ENCODE assay signal across 22 cellular contexts in the genomic region with DNA sequence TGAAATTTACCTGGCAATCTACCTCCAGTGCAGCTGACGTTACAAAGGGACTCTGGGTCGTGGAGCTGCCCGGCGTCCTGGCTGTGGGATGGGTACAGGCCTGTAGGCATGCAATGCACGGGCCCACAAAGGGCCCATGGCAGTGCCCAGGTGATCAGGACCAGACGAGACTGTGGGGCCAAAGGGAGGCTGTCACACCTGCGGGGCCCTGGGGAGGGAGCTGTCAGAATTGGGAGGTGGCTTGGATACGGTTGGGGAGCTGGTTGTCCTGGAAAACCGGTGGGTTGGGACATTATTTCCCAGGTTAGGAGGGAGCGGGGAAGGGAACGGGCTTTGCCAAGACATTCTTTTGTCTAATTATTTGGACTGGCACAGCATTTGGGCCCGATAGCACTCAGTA.
"Had no signal": no experiment of that assay in that cellular context is flagged by ENCODE, and none has a peak within 500 bp of the region (broad histone marks: within the 10 kb centered on the region; RNA-seq: fewer than 3 reads in every experiment).

No MANE protein-coding gene starts in this region.

- H3K27me3 Mint-ChIP-seq: activated B cell treated with CpG ODN at 0.5 μM for 24 hours; activated CD4-positive, alpha-beta memory T cell treated with anti-CD3 and anti-CD28 coated beads, Interleukin-2, amount 10 ng/mL, durations not matched to agents 7 days and 5 days had no signal

- H3K4me3 ChIP-seq: breast epithelium, MG63, Peyer's patch had no signal

- H3K27ac ChIP-seq: breast epithelium, KMS-11, Peyer's patch, RWPE1 had no signal

- H3K4me1 ChIP-seq: breast epithelium, Peyer's patch had no signal

- DNase-seq: activated B cell treated with CpG ODN at 0.5 μM for 24 hours; activated CD4-positive, alpha-beta memory T cell treated with anti-CD3 and anti-CD28 coated beads, Interleukin-2, amount 10 ng/mL, durations not matched to agents 7 days and 5 days; activated CD4-positive, alpha-beta T cell treated with anti-CD3 and anti-CD28 coated beads for 36 hours; activated CD4-positive, alpha-beta T cell treated with anti-CD3 and anti-CD28 coated beads, Interleukin-2, amount 50 U/mL, for 1 hour; activated naive CD4-positive, alpha-beta T cell; activated T-cell treated with anti-CD3 and anti-CD28 coated beads, Interleukin-2, amount 50 U/mL, for 72 hours; MG63; MV-4-11; NCI-H1092 treated with DMSO at 0.1 percent for 48 hours; NCI-H1436; NCI-H187; NCI-H2081; NCI-H510A treated with DMSO at 0.1 percent for 48 hours; SHP77 treated with DMSO at 0.1 percent for 48 hours; T-helper 17 cell; T1000 had no signal

- H3K27ac Mint-ChIP-seq: activated B cell treated with CpG ODN at 0.5 μM for 24 hours; activated CD4-positive, alpha-beta memory T cell treated with anti-CD3 and anti-CD28 coated beads, Interleukin-2, amount 10 ng/mL, durations not matched to agents 7 days and 5 days; activated CD4-positive, alpha-beta T cell treated with anti-CD3 and anti-CD28 coated beads for 36 hours; activated naive CD4-positive, alpha-beta T cell treated with anti-CD3 and anti-CD28 coated beads, Interleukin-2, amount 50 U/mL, for 24 hours; activated T-cell treated with anti-CD3 and anti-CD28 coated beads, Interleukin-2, amount 50 U/mL, for 72 hours; activated T-helper 2 cell treated with anti-CD3 and anti-CD28 coated beads, Interferon-gamma antibody, Interleukin-2, Interleukin-4, amounts not matched to agents 10 μg/mL and 5 μg/mL and 100 μg/mL, durations not matched to agents 14 hours and 24 hours and 36 hours; T-helper 17 cell had no signal

- H3K4me3 Mint-ChIP-seq: activated B cell treated with CpG ODN at 0.5 μM for 24 hours; activated CD4-positive, alpha-beta memory T cell treated with anti-CD3 and anti-CD28 coated beads, Interleukin-2, amount 10 ng/mL, durations not matched to agents 7 days and 5 days; activated CD4-positive, alpha-beta T cell treated with anti-CD3 and anti-CD28 coated beads for 36 hours; activated naive CD4-positive, alpha-beta T cell treated with anti-CD3 and anti-CD28 coated beads, Interleukin-2, amount 50 U/mL, for 24 hours; activated T-cell treated with anti-CD3 and anti-CD28 coated beads, Interleukin-2, amount 50 U/mL, for 72 hours; T-helper 17 cell had no signal

- H3K4me1 Mint-ChIP-seq: activated B cell treated with CpG ODN at 0.5 μM for 24 hours; activated CD4-positive, alpha-beta memory T cell treated with anti-CD3 and anti-CD28 coated beads, Interleukin-2, amount 10 ng/mL, durations not matched to agents 7 days and 5 days; activated CD4-positive, alpha-beta T cell treated with anti-CD3 and anti-CD28 coated beads for 36 hours; activated naive CD4-positive, alpha-beta T cell treated with anti-CD3 and anti-CD28 coated beads, Interleukin-2, amount 50 U/mL, for 24 hours; T-helper 17 cell had no signal

- H3K36me3 ChIP-seq: breast epithelium, MG63, Peyer's patch had no signal

- H3K27me3 ChIP-seq: MG63, Peyer's patch had no signal

- ATAC-seq: activated CD4-positive, alpha-beta T cell treated with anti-CD3 and anti-CD28 coated beads for 36 hours; activated T-cell treated with anti-CD3 and anti-CD28 coated beads, Interleukin-2, amount 50 U/mL, for 72 hours; T-helper 17 cell had no signal

- H3K9me3 ChIP-seq: breast epithelium, MG63, Peyer's patch had no signal

- H3K9me3 Mint-ChIP-seq: activated T-helper 2 cell treated with anti-CD3 and anti-CD28 coated beads, Interferon-gamma antibody, Interleukin-2, Interleukin-4, amounts not matched to agents 10 μg/mL and 5 μg/mL and 100 μg/mL, durations not matched to agents 14 hours and 24 hours and 36 hours had no signal
